Comparison of ENCODE assay signal across 18 cellular contexts in genomic region chr5:105899726-105900125, GRCh38.
DNase-seq lines count a peak whose midpoint lies in the region; ATAC-seq and TF ChIP-seq lines count a peak whose summit lies in the region.
"Had no signal": no experiment of that assay in that cellular context is flagged by ENCODE, and none has a peak within 500 bp of the region (broad histone marks: within the 10 kb centered on the region; RNA-seq: fewer than 3 reads in every experiment).

No MANE protein-coding gene starts in this region.

- H3K4me3 Mint-ChIP-seq in mesothelial cell of epicardium: no peak overlapping the region
- no peak overlapping the region for H3K4me3 Mint-ChIP-seq in T-helper 2 cell treated with Interferon-gamma antibody and Interleukin-4, amounts not matched to agents 5 μg/mL and 100 μg/mL, for 36 hours
- H3K4me3 Mint-ChIP-seq in activated CD8-positive, alpha-beta T cell treated with anti-CD3 and anti-CD28 coated beads for 36 hours: no peak overlapping the region
- H3K4me3 Mint-ChIP-seq: B cell; CD4-positive, alpha-beta T cell; CD8-positive, alpha-beta T cell had no signal

- no peaks in the 10 kb centered on the region for H3K27me3 ChIP-seq in PC-9 (ENCODE audit: insufficient read depth, low read depth)
- H3K27me3 ChIP-seq: BLaER1 treated with 17β-estradiol and CSF1 and Interleukin-3, amounts not matched to agents 10 nM and 100 nM had no signal

- H3K27ac ChIP-seq in PC-9: no peak overlapping the region
- H3K27ac ChIP-seq: BLaER1 treated with 17β-estradiol and CSF1 and Interleukin-3, amounts not matched to agents 10 nM and 100 nM; C4-2B had no signal

- H3K4me2 ChIP-seq in PC-9: no peak overlapping the region
- H3K4me2 ChIP-seq: BLaER1 treated with 17β-estradiol and CSF1 and Interleukin-3, amounts not matched to agents 10 nM and 100 nM had no signal

- no peak for DNase-seq in PC-9
- DNase-seq in astrocyte of the cerebellum (ENCODE audit: low read depth): peak; percentile 53
- DNase-seq in mesothelial cell of epicardium (ENCODE audit: low spot score in 2 of 2, unreplicated experiment in 2 of 2): no peak
- DNase-seq in ureter (ENCODE audit: low spot score): no peak
- DNase-seq in stimulated activated naive CD8-positive, alpha-beta T cell treated with anti-CD3 and anti-CD28 coated beads, Interleukin-15, Interleukin-2, amounts not matched to agents 100 U/mL and 50 U/mL, for 24 hours: no peak
- DNase-seq in T-helper 2 cell treated with Interferon-gamma antibody and Interleukin-4, amounts not matched to agents 5 μg/mL and 100 μg/mL, for 36 hours (ENCODE audit: low spot score): no peak
- no peak for DNase-seq in activated CD8-positive, alpha-beta T cell treated with anti-CD3 and anti-CD28 coated beads for 36 hours
- DNase-seq: 8988T; AML-193; Caco-2; Calu3; CD4-positive, alpha-beta T cell; CD8-positive, alpha-beta T cell; DMS79 treated with DMSO at 0.1 percent for 48 hours; GF-D8 had no signal

- H2AFZ ChIP-seq in PC-9: peak overlapping the region; percentile 67; the same call in 1 of the 2 replicates

- in situ Hi-C loops in astrocyte of the cerebellum (cut with HindIII; ENCODE audit: low sequenced_read_pairs): no loop called here

- no peaks in the 10 kb centered on the region for H3K9me3 Mint-ChIP-seq in mesothelial cell of epicardium
- peaks cover 12% of the 10 kb centered on the region for H3K9me3 Mint-ChIP-seq in T-helper 2 cell treated with Interferon-gamma antibody and Interleukin-4, amounts not matched to agents 5 μg/mL and 100 μg/mL, for 36 hours
- peaks cover 6% of the 10 kb centered on the region for H3K9me3 Mint-ChIP-seq in activated CD8-positive, alpha-beta T cell treated with anti-CD3 and anti-CD28 coated beads for 36 hours

- ATAC-seq in stimulated activated naive CD8-positive, alpha-beta T cell treated with anti-CD3 and anti-CD28 coated beads, Interleukin-15, Interleukin-2, amounts not matched to agents 100 U/mL and 50 U/mL, for 24 hours: no peak
- no peak for ATAC-seq in activated CD8-positive, alpha-beta T cell treated with anti-CD3 and anti-CD28 coated beads for 36 hours
- ATAC-seq: CD8-positive, alpha-beta T cell had no signal

- TF ChIP-seq CTCF in PC-9 (conservative IDR thresholded peaks at IDR 0.05): no peak
- TF ChIP-seq CTCF in astrocyte of the cerebellum (IDR thresholded peaks at IDR 0.05; ENCODE audit: low read depth, low read length, missing control alignments): no peak
- no peak for TF ChIP-seq CTCF in mesothelial cell of epicardium (IDR thresholded peaks at IDR 0.05; ENCODE audit: unreplicated experiment)
- TF ChIP-seq CTCF in activated CD8-positive, alpha-beta T cell treated with anti-CD3 and anti-CD28 coated beads for 36 hours (IDR thresholded peaks at IDR 0.05): no peak

- no peaks in the 10 kb centered on the region for H3K9me2 ChIP-seq in PC-9 (ENCODE audit: insufficient read depth)

- no peaks in the 10 kb centered on the region for H3K36me3 Mint-ChIP-seq in mesothelial cell of epicardium
- no peaks in the 10 kb centered on the region for H3K36me3 Mint-ChIP-seq in T-helper 2 cell treated with Interferon-gamma antibody and Interleukin-4, amounts not matched to agents 5 μg/mL and 100 μg/mL, for 36 hours (ENCODE audit: low read depth)
- H3K36me3 Mint-ChIP-seq in activated CD8-positive, alpha-beta T cell treated with anti-CD3 and anti-CD28 coated beads for 36 hours (ENCODE audit: low read depth): no peaks in the 10 kb centered on the region
- H3K36me3 Mint-ChIP-seq: CD8-positive, alpha-beta T cell had no signal

- no peaks in the 10 kb centered on the region for H3K9me3 ChIP-seq in PC-9 (ENCODE audit: insufficient read depth, low read depth)
- H3K9me3 ChIP-seq: BLaER1 treated with 17β-estradiol and CSF1 and Interleukin-3, amounts not matched to agents 10 nM and 100 nM; Caco-2 had no signal

- peak overlapping the region; percentile 2 for H3K27ac Mint-ChIP-seq in mesothelial cell of epicardium
- H3K27ac Mint-ChIP-seq in T-helper 2 cell treated with Interferon-gamma antibody and Interleukin-4, amounts not matched to agents 5 μg/mL and 100 μg/mL, for 36 hours: no peak overlapping the region
- H3K27ac Mint-ChIP-seq in activated CD8-positive, alpha-beta T cell treated with anti-CD3 and anti-CD28 coated beads for 36 hours: no peak overlapping the region
- H3K27ac Mint-ChIP-seq: B cell; CD4-positive, alpha-beta T cell; CD8-positive, alpha-beta T cell had no signal

- H3F3A ChIP-seq in PC-9 (ENCODE audit: insufficient read depth, low read depth): no peaks in the 10 kb centered on the region

- H3K4me3 ChIP-seq in PC-9 (no peak overlapping the region), astrocyte of the cerebellum (ENCODE audit: low read depth, low read length) (no peak overlapping the region)
- H3K4me3 ChIP-seq: BLaER1 treated with 17β-estradiol and CSF1 and Interleukin-3, amounts not matched to agents 10 nM and 100 nM had no signal

- no peaks in the 10 kb centered on the region for H3K79me2 ChIP-seq in PC-9 (ENCODE audit: low read depth)

- no peaks in the 10 kb centered on the region for H3K4me1 ChIP-seq in PC-9 (replicated peaks; ENCODE audit: insufficient read depth)
- H3K4me1 ChIP-seq: BLaER1 treated with 17β-estradiol and CSF1 and Interleukin-3, amounts not matched to agents 10 nM and 100 nM had no signal

- BruUV-seq in PC-9 (replicated peaks; lab: Mats Ljungman, UMichigan): no TSS peak

- intact Hi-C loops in PC-9 (cut with micrococcal nuclease; ENCODE audit: unreplicated experiment): no loop called here
- intact Hi-C loops in activated CD8-positive, alpha-beta T cell treated with anti-CD3 and anti-CD28 coated beads for 36 hours (cut with micrococcal nuclease): no loop called here

- H4K20me1 ChIP-seq in PC-9 (ENCODE audit: insufficient read depth): no peaks in the 10 kb centered on the region
- H4K20me1 ChIP-seq: BLaER1 treated with 17β-estradiol and CSF1 and Interleukin-3, amounts not matched to agents 10 nM and 100 nM had no signal

- peaks cover 48% of the 10 kb centered on the region for H3K4me1 Mint-ChIP-seq in mesothelial cell of epicardium
- no peaks in the 10 kb centered on the region for H3K4me1 Mint-ChIP-seq in T-helper 2 cell treated with Interferon-gamma antibody and Interleukin-4, amounts not matched to agents 5 μg/mL and 100 μg/mL, for 36 hours (ENCODE audit: low read depth)
- H3K4me1 Mint-ChIP-seq in activated CD8-positive, alpha-beta T cell treated with anti-CD3 and anti-CD28 coated beads for 36 hours (ENCODE audit: low read depth): no peaks in the 10 kb centered on the region
- H3K4me1 Mint-ChIP-seq: B cell had no signal

- POLR2A ChIA-PET in PC-9 (lab: Charles Lee; ENCODE audit: unreplicated experiment): no interaction called here
- POLR2A ChIA-PET in activated CD8-positive, alpha-beta T cell treated with anti-CD3 and anti-CD28 coated beads for 36 hours (lab: Charles Lee): interaction anchor here (0.6 kb wide), 1 partner anchor 227 kb away, joined by 6 read pairs; no protein-coding TSS in a partner anchor

- no peaks in the 10 kb centered on the region for H3K27me3 Mint-ChIP-seq in mesothelial cell of epicardium (ENCODE audit: low read depth)
- H3K27me3 Mint-ChIP-seq in T-helper 2 cell treated with Interferon-gamma antibody and Interleukin-4, amounts not matched to agents 5 μg/mL and 100 μg/mL, for 36 hours (ENCODE audit: low read depth): no peaks in the 10 kb centered on the region
- no peaks in the 10 kb centered on the region for H3K27me3 Mint-ChIP-seq in activated CD8-positive, alpha-beta T cell treated with anti-CD3 and anti-CD28 coated beads for 36 hours
- H3K27me3 Mint-ChIP-seq: B cell; CD4-positive, alpha-beta T cell had no signal

- H3K36me3 ChIP-seq in PC-9 (ENCODE audit: low read depth): no peaks in the 10 kb centered on the region
- H3K36me3 ChIP-seq: BLaER1 treated with 17β-estradiol and CSF1 and Interleukin-3, amounts not matched to agents 10 nM and 100 nM had no signal

- CTCF ChIA-PET in PC-9 (lab: Charles Lee): no interaction called here
- CTCF ChIA-PET in activated CD8-positive, alpha-beta T cell treated with anti-CD3 and anti-CD28 coated beads for 36 hours (lab: Charles Lee): interaction anchor here (0.6 kb wide), 1 partner anchor 20 kb away, joined by 3 read pairs; no protein-coding TSS in a partner anchor
